ENCODE assay signal across 8 cellular contexts in genomic region chr20:330233-331149, GRCh38. TPM values are rescaled to one million over a fixed set of nuclear protein-coding genes. Genes with fewer than 3 reads are reported as not detected.
DNase-seq lines count a peak whose midpoint lies in the region; ATAC-seq lines count a peak whose summit lies in the region.

No MANE protein-coding gene starts in this region.

- peak; percentile 35 for ATAC-seq in HG02973 (IDR thresholded peaks at IDR 0.05; ENCODE audit: unreplicated experiment)
- no peak for ATAC-seq in HG03442 (IDR thresholded peaks at IDR 0.05; ENCODE audit: unreplicated experiment)

- no peak overlapping the region for H3K4me3 Mint-ChIP-seq in activated CD4-positive, alpha-beta T cell treated with anti-CD3 and anti-CD28 coated beads, Interleukin-2, amount 10 ng/mL, durations not matched to agents 7 days and 5 days

- H4K8ac ChIP-seq in mesenchymal stem cell (ENCODE audit: low read length): peak overlapping the region; percentile 69

- peaks cover 7% of the 10 kb centered on the region for H3K79me1 ChIP-seq in mesenchymal stem cell (replicated peaks; ENCODE audit: low read length, poor library complexity, severe bottlenecking)

- no peak overlapping the region for H2AFZ ChIP-seq in mesenchymal stem cell (ENCODE audit: low read depth, low read length)

- H3K36me3 ChIP-seq in mesenchymal stem cell (ENCODE audit: control insufficient read depth in 1 of 2, insufficient read depth in 2 of 2, low read depth in 1 of 2, low read length in 2 of 2): peaks cover 11 to 24% of the 10 kb centered on the region in 2 experiments

- H3K27ac ChIP-seq in mesenchymal stem cell (ENCODE audit: low read length, poor library complexity, severe bottlenecking) (peak overlapping the region; percentile 31), substantia nigra (ENCODE audit: low read depth, low read length, poor library complexity, severe bottlenecking) (peak overlapping the region; percentile 51)

- POLR2A ChIA-PET in activated CD4-positive, alpha-beta T cell treated with anti-CD3 and anti-CD28 coated beads, Interleukin-2, amount 10 ng/mL, durations not matched to agents 7 days and 5 days (lab: Charles Lee): interaction anchor here (0.6 kb wide), 1 partner anchor 38 kb away, joined by 3 read pairs; no protein-coding TSS in a partner anchor

- no peak overlapping the region for H2BK15ac ChIP-seq in mesenchymal stem cell (ENCODE audit: low read depth, poor library complexity, severe bottlenecking)

- H3K9me3 Mint-ChIP-seq in activated CD4-positive, alpha-beta T cell treated with anti-CD3 and anti-CD28 coated beads, Interleukin-2, amount 10 ng/mL, durations not matched to agents 7 days and 5 days: no peaks in the 10 kb centered on the region

- peak overlapping the region in 1 of 2 experiments; percentile 19 for H2BK12ac ChIP-seq in mesenchymal stem cell (ENCODE audit: low read length in 2 of 2)

- H2BK120ac ChIP-seq in mesenchymal stem cell (ENCODE audit: low read depth, low read length): no peak overlapping the region

- H3K14ac ChIP-seq in mesenchymal stem cell (ENCODE audit: low read length in 2 of 2): no peak overlapping the region

- H3K4me2 ChIP-seq in mesenchymal stem cell (ENCODE audit: low read length, poor library complexity, severe bottlenecking): peak overlapping the region; percentile 32

- no peaks in the 10 kb centered on the region for H3K36me3 Mint-ChIP-seq in activated CD4-positive, alpha-beta T cell treated with anti-CD3 and anti-CD28 coated beads, Interleukin-2, amount 10 ng/mL, durations not matched to agents 7 days and 5 days (ENCODE audit: low read depth)

- H3K9me3 ChIP-seq in mesenchymal stem cell (ENCODE audit: control insufficient read depth, low read length): no peaks in the 10 kb centered on the region

- H2AK5ac ChIP-seq in mesenchymal stem cell (ENCODE audit: low read length, severe bottlenecking): no peak overlapping the region

- no peak overlapping the region for H4K91ac ChIP-seq in mesenchymal stem cell (ENCODE audit: low read length)

- peaks cover 28% of the 10 kb centered on the region for H3K4me1 ChIP-seq in mesenchymal stem cell (ENCODE audit: control insufficient read depth, insufficient read depth, low read depth, low read length)

- no peak overlapping the region for H2BK5ac ChIP-seq in mesenchymal stem cell (ENCODE audit: low read depth, low read length, poor library complexity, severe bottlenecking)

- no peak overlapping the region for H3K18ac ChIP-seq in mesenchymal stem cell (ENCODE audit: low read depth in 1 of 2, low read length in 2 of 2)

- WGBS in mesenchymal stem cell: 53% methylated on average over 16 of the region's 16 CpGs

- H3K27me3 ChIP-seq in mesenchymal stem cell (ENCODE audit: control insufficient read depth in 1 of 2, insufficient read depth in 1 of 2, low read length in 2 of 2): no peaks in the 10 kb centered on the region

- peak overlapping the region; percentile 7 to 17 for H3K4me3 ChIP-seq in mesenchymal stem cell (ENCODE audit: insufficient read depth in 1 of 2, low read depth in 1 of 2, low read length in 2 of 2)

- DNase-seq in DMS153 treated with DMSO at 0.1 percent for 48 hours (lab: John Stamatoyannopoulos, UW; ENCODE audit: unreplicated experiment) (peak; percentile 57), NCI-H69 (lab: John Stamatoyannopoulos, UW) (peak; percentile 76), mesenchymal stem cell (peak; percentile 83), substantia nigra (lab: John Stamatoyannopoulos, UW) (peak in 39 of 49 donors; percentile 10 to 77 (median 39))
- peak; percentile 72 for DNase-seq in activated CD4-positive, alpha-beta T cell treated with anti-CD3 and anti-CD28 coated beads, Interleukin-2, amount 10 ng/mL, durations not matched to agents 7 days and 5 days
- peak; percentile 45 for DNase-seq in effector CD8-positive, alpha-beta T cell (lab: John Stamatoyannopoulos, UW)

- CTCF ChIA-PET in activated CD4-positive, alpha-beta T cell treated with anti-CD3 and anti-CD28 coated beads, Interleukin-2, amount 10 ng/mL, durations not matched to agents 7 days and 5 days (lab: Charles Lee): interaction anchor here (0.6 to 3.0 kb wide), 19 partner anchors 8 to 315 kb away, joined by 3 to 22 read pairs (median 4); partner anchors contain the start of gene NRSN2

- H3K9ac ChIP-seq in mesenchymal stem cell (ENCODE audit: low read length): peak overlapping the region; percentile 64

- no peaks in the 10 kb centered on the region for H3K27me3 Mint-ChIP-seq in activated CD4-positive, alpha-beta T cell treated with anti-CD3 and anti-CD28 coated beads, Interleukin-2, amount 10 ng/mL, durations not matched to agents 7 days and 5 days

- H3K4ac ChIP-seq in mesenchymal stem cell (ENCODE audit: low read depth in 1 of 2, low read length in 2 of 2): no peak overlapping the region

- no peak overlapping the region for H3K23ac ChIP-seq in mesenchymal stem cell (ENCODE audit: low read length in 2 of 2)

- H3K27ac Mint-ChIP-seq in activated CD4-positive, alpha-beta T cell treated with anti-CD3 and anti-CD28 coated beads, Interleukin-2, amount 10 ng/mL, durations not matched to agents 7 days and 5 days: no peak overlapping the region

- H3K4me1 Mint-ChIP-seq in activated CD4-positive, alpha-beta T cell treated with anti-CD3 and anti-CD28 coated beads, Interleukin-2, amount 10 ng/mL, durations not matched to agents 7 days and 5 days: peaks cover 26% of the 10 kb centered on the region

RNA-seq across cellular contexts. Expression of gene SOX12, which starts 5.1 kb away (rescaled TPM):
- total RNA-seq in activated CD4-positive, alpha-beta T cell treated with anti-CD3 and anti-CD28 coated beads, Interleukin-2, amount 10 ng/mL, durations not matched to agents 7 days and 5 days: 1 to 10 TPM; 5.6 to 6.0 TPM
- 30.8 TPM for polyA plus RNA-seq in mesenchymal stem cell (2013, experiment 1 of 2)
- 29.9 TPM for polyA plus RNA-seq in mesenchymal stem cell (2013, experiment 2 of 2)

RNA-seq across cellular contexts. Expression of gene NRSN2, which starts 16.4 kb away (rescaled TPM):
- 1 to 10 TPM in 1 of 2 experiments, under 1 TPM in 1; 0.87 to 1.2 TPM for total RNA-seq in activated CD4-positive, alpha-beta T cell treated with anti-CD3 and anti-CD28 coated beads, Interleukin-2, amount 10 ng/mL, durations not matched to agents 7 days and 5 days
- polyA plus RNA-seq in mesenchymal stem cell (2013, experiment 1 of 2): 63.0 TPM
- 60.9 TPM for polyA plus RNA-seq in mesenchymal stem cell (2013, experiment 2 of 2)

RNA-seq across cellular contexts. Expression of gene ZCCHC3, which starts 33.1 kb away (rescaled TPM):
- total RNA-seq in activated CD4-positive, alpha-beta T cell treated with anti-CD3 and anti-CD28 coated beads, Interleukin-2, amount 10 ng/mL, durations not matched to agents 7 days and 5 days: 10 to 100 TPM; 26.4 to 27.1 TPM
- 21.9 TPM for polyA plus RNA-seq in mesenchymal stem cell (2013, experiment 1 of 2)
- polyA plus RNA-seq in mesenchymal stem cell (2013, experiment 2 of 2): 21.3 TPM

RNA-seq across cellular contexts. Expression of gene C20orf96, which starts 39.9 kb away (rescaled TPM):
- total RNA-seq in activated CD4-positive, alpha-beta T cell treated with anti-CD3 and anti-CD28 coated beads, Interleukin-2, amount 10 ng/mL, durations not matched to agents 7 days and 5 days: 1 to 10 TPM; 7.8 to 8.2 TPM
- 15.2 TPM for polyA plus RNA-seq in mesenchymal stem cell (2013, experiment 1 of 2)
- 14.8 TPM for polyA plus RNA-seq in mesenchymal stem cell (2013, experiment 2 of 2)

RNA-seq across cellular contexts. Expression of gene TRIB3, which starts 50.1 kb away (rescaled TPM):
- 10 to 100 TPM; 16.0 to 18.8 TPM for total RNA-seq in activated CD4-positive, alpha-beta T cell treated with anti-CD3 and anti-CD28 coated beads, Interleukin-2, amount 10 ng/mL, durations not matched to agents 7 days and 5 days
- polyA plus RNA-seq in mesenchymal stem cell (2013, experiment 1 of 2): 52.7 TPM
- 53.4 TPM for polyA plus RNA-seq in mesenchymal stem cell (2013, experiment 2 of 2)
